18 cellular contexts compared by ENCODE assay signal in the genomic region with DNA sequence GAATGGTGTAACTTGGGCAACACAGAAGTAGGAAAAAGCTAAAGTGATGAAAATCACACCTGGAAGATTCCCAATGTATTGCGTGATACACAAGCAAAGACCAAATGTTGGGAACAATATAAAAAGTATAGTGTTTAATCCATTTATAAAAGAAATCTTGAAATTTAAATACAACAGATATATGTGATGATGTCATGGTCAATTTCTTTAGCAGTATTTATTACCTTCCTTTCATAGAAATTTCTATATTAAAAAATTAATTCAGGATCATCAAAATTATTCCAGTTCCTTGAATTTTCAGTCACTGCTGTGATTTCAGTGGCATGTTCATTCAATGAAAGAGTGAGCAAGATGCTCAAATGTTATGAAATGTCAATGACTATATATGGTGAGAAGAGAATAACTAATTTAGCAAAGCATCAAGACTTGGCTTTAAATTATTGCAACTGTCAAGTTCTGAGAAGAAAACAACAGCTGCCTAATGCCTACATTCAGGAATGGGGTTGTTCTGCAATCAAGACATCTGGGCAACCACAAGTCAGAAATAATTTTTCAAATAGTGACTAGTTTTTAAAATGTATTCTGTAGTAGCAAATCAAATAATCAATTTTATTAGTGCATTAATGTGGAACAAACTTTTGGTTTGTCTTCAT.
DNase-seq lines count a peak whose midpoint lies in the region; ATAC-seq and TF ChIP-seq lines count a peak whose summit lies in the region.
"Had no signal": no experiment of that assay in that cellular context is flagged by ENCODE, and none has a peak within 500 bp of the region (broad histone marks: within the 10 kb centered on the region; RNA-seq: fewer than 3 reads in every experiment).

No MANE protein-coding gene starts in this region.

- CTCF ChIA-PET in T-cell (lab: Charles Lee): no interaction called here

- TF ChIP-seq CTCF in AG10803 (conservative IDR thresholded peaks at IDR 0.05; ENCODE audit: low read length): no peak

- no peak for ATAC-seq in T-cell (replicated peaks in 1 of 4)
- ATAC-seq: A549 had no signal

- H3K36me3 Mint-ChIP-seq in T-cell: no peaks in the 10 kb centered on the region

- no peaks in the 10 kb centered on the region for H3K27me3 Mint-ChIP-seq in T-cell
- H3K27me3 Mint-ChIP-seq: CD4-positive, alpha-beta memory T cell had no signal

- no peaks in the 10 kb centered on the region for H3K4me1 Mint-ChIP-seq in T-cell
- H3K4me1 Mint-ChIP-seq: CD4-positive, alpha-beta memory T cell had no signal

- H3K4me3 Mint-ChIP-seq in T-cell: no peak overlapping the region
- H3K4me3 Mint-ChIP-seq: CD4-positive, alpha-beta memory T cell; HFFc6 had no signal

- POLR2A ChIA-PET in T-cell (lab: Charles Lee): no interaction called here

- no peak overlapping the region for H3K27ac Mint-ChIP-seq in T-cell
- H3K27ac Mint-ChIP-seq: CD4-positive, alpha-beta memory T cell; HFFc6 had no signal

- H3K9me3 Mint-ChIP-seq in T-cell: peaks cover 0 to 7% (median 0%) of the 10 kb centered on the region in 3 donors
- H3K9me3 Mint-ChIP-seq: HFFc6 had no signal

- DNase-seq in AG10803 (ENCODE audit: low read depth) (peak; percentile 24), MV-4-11 (lab: John Stamatoyannopoulos, UW) (peak; percentile 3), myocyte (ENCODE audit: low read depth) (peak; percentile 49), T-cell (no peak), DMS114 treated with DMSO at 0.1 percent for 48 hours (lab: John Stamatoyannopoulos, UW; ENCODE audit: unreplicated experiment) (no peak), NCI-H2227 treated with DMSO at 0.1 percent for 48 hours (lab: John Stamatoyannopoulos, UW) (no peak)
- DNase-seq: 8988T; ACHN; C1 segment of cervical spinal cord; Calu3; CD4-positive, alpha-beta memory T cell; COR-L47; DMS153; DND-41; GOT3; HFFc6 had no signal

- H3K4me3 ChIP-seq in AG10803 (ENCODE audit: low read length): no peak overlapping the region
- H3K4me3 ChIP-seq: A549, HAP-1 had no signal

Comparison
In these comparisons a context has a peak if more than half of its experiments do, and no peak if none do; other contexts are left out.
1. DNase-seq: peak in AG10803 (single experiment), MV-4-11 (single experiment) and myocyte (single experiment); none in T-cell (0 of 34), DMS114 treated with DMSO at 0.1 percent for 48 hours (single experiment) and NCI-H2227 treated with DMSO at 0.1 percent for 48 hours (single experiment).